Comparison of ENCODE assay signal across 8 cellular contexts in genomic region chr5:32276173-32276853, GRCh38. TPM values are rescaled to one million over a fixed set of nuclear protein-coding genes. Genes with fewer than 3 reads are reported as not detected.
DNase-seq lines count a peak whose midpoint lies in the region; TF ChIP-seq lines count a peak whose summit lies in the region.

No MANE protein-coding gene starts in this region.

- WGBS in esophagus, 2 donors = 51 to 54% methylated on average over 4 of the region's 4 CpGs

- H3K27ac ChIP-seq in DOHH2 (ENCODE audit: low read depth, low read length) = peak overlapping the region; percentile 84
- H3K27ac ChIP-seq in esophagus (ENCODE audit: low read depth in 2 of 2, low read length in 1 of 2) = peak overlapping the region; percentile 30 to 47
- H3K27ac ChIP-seq in osteoblast (ENCODE audit: low read depth, low read length) = peak overlapping the region; percentile 3

- H4K20me1 ChIP-seq in DOHH2 (ENCODE audit: control insufficient read depth, insufficient read depth, low read depth, low read length) (peaks cover 10% of the 10 kb centered on the region; the same call in 1 of the 2 replicates), osteoblast (ENCODE audit: insufficient read depth, low read length) (peaks cover 7% of the 10 kb centered on the region)

- peak overlapping the region; percentile 53 for H3K4me3 ChIP-seq in DOHH2 (ENCODE audit: low read length)
- H3K4me3 ChIP-seq in esophagus (ENCODE audit: low read depth in 1 of 2, low read length in 2 of 2) = no peak overlapping the region
- H3K4me3 ChIP-seq in osteoblast (ENCODE audit: insufficient read depth, low read length) = no peak overlapping the region

- H3K79me2 ChIP-seq in DOHH2 (ENCODE audit: control insufficient read depth, low read length) (peaks cover 75% of the 10 kb centered on the region), osteoblast (ENCODE audit: insufficient read depth, low read length) (peaks cover 22% of the 10 kb centered on the region)

- H3K27me3 ChIP-seq in DOHH2 (ENCODE audit: control insufficient read depth, low read length) = no peaks in the 10 kb centered on the region
- no peaks in the 10 kb centered on the region for H3K27me3 ChIP-seq in esophagus (ENCODE audit: control insufficient read depth in 1 of 2, insufficient read depth in 2 of 2, low read length in 2 of 2)
- no peaks in the 10 kb centered on the region for H3K27me3 ChIP-seq in osteoblast (ENCODE audit: insufficient read depth, low read length)

- peaks cover 77% of the 10 kb centered on the region for H3K36me3 ChIP-seq in DOHH2 (ENCODE audit: control insufficient read depth, low read length)
- H3K36me3 ChIP-seq in esophagus (ENCODE audit: control insufficient read depth in 2 of 2, insufficient read depth in 2 of 2, low read length in 1 of 2) = peaks cover 4 to 7% of the 10 kb centered on the region in 2 donors
- H3K36me3 ChIP-seq in osteoblast (ENCODE audit: insufficient read depth, low read length) = peaks cover 20% of the 10 kb centered on the region

- H3K9me3 ChIP-seq in DOHH2 (ENCODE audit: control insufficient read depth, insufficient read depth, low read length) (no peaks in the 10 kb centered on the region), esophagus (ENCODE audit: control insufficient read depth in 2 of 2, insufficient read depth in 1 of 2, low read depth in 1 of 2, low read length in 1 of 2) (no peaks in the 10 kb centered on the region), osteoblast (ENCODE audit: low read depth, low read length) (no peaks in the 10 kb centered on the region)

- peak; percentile 18 for DNase-seq in H4 (ENCODE audit: low spot score)
- peak; percentile 74 for DNase-seq in OCI-M1 (lab: John Stamatoyannopoulos, UW)
- no peak for DNase-seq in osteoblast (ENCODE audit: insufficient read length, low spot score, missing footprints)
- no peak for DNase-seq in stimulated activated CD4-positive, alpha-beta T cell treated with anti-CD3 and anti-CD28 coated beads, Interleukin-4, amount 100 ng/mL, for 1 hour
- no peak for DNase-seq in cortex of kidney (lab: John Stamatoyannopoulos, UW)
- DNase-seq in COLO829 (ENCODE audit: low spot score) = no peak

- no peak for TF ChIP-seq CTCF in DOHH2 (IDR thresholded peaks at IDR 0.05; ENCODE audit: low read depth, low read length, poor library complexity, severe bottlenecking)
- no peak for TF ChIP-seq CTCF in osteoblast (IDR thresholded peaks at IDR 0.05; ENCODE audit: extremely low read depth, low read depth, low read length)

- H3K4me2 ChIP-seq in DOHH2 (ENCODE audit: low read length) = peak overlapping the region; percentile 70
- no peak overlapping the region for H3K4me2 ChIP-seq in osteoblast (ENCODE audit: insufficient read depth, low read length)

- H3K9me2 ChIP-seq in DOHH2 (replicated peaks; ENCODE audit: control insufficient read depth, low read length) = no peaks in the 10 kb centered on the region

- H3F3A ChIP-seq in DOHH2 (ENCODE audit: control insufficient read depth, insufficient read depth) = peaks cover 11% of the 10 kb centered on the region

- peaks cover 63% of the 10 kb centered on the region for H3K4me1 ChIP-seq in DOHH2 (ENCODE audit: control insufficient read depth, low read length)
- H3K4me1 ChIP-seq in esophagus (ENCODE audit: control insufficient read depth in 2 of 2, insufficient read depth in 2 of 2, low read length in 1 of 2) = no peaks in the 10 kb centered on the region
- H3K4me1 ChIP-seq in osteoblast (ENCODE audit: insufficient read depth, low read length) = peaks cover 22% of the 10 kb centered on the region

- no peak overlapping the region for H2AFZ ChIP-seq in osteoblast (ENCODE audit: low read length)

RNA-seq across cellular contexts. Expression of gene MTMR12, which starts 36.4 kb away (rescaled TPM):
- total RNA-seq in H4 (2014; rRNA removed; shearing (Covaris generic)) = 9.2 and 11.3 TPM in 2 replicates
- polyA plus RNA-seq in esophagus = 1 to 10 TPM; 5.2 to 8.2 TPM
- total RNA-seq in osteoblast = 17.7 and 20.6 TPM in 2 replicates

Comparison
In these comparisons a context has a peak if more than half of its experiments do, and no peak if none do; other contexts are left out.
1. H3K27ac ChIP-seq: peak in every context shown above with its lines; median percentile 84 in DOHH2; 38 in esophagus; 3 in osteoblast.
2. DNase-seq: peak in H4 (single experiment) and OCI-M1 (single experiment); none in osteoblast (single experiment), stimulated activated CD4-positive, alpha-beta T cell treated with anti-CD3 and anti-CD28 coated beads, Interleukin-4, amount 100 ng/mL, for 1 hour (single experiment), cortex of kidney (single experiment) and COLO829 (single experiment).